26 cellular contexts compared by ENCODE assay signal in genomic region chr10:79384773-79385391, GRCh38. TPM values are rescaled to one million over a fixed set of nuclear protein-coding genes. Genes with fewer than 3 reads are reported as not detected.
A peak's percentile ranks its signal among the peaks of the same experiment; 100 is the strongest.
DNase-seq lines count a peak whose midpoint lies in the region; ATAC-seq and TF ChIP-seq lines count a peak whose summit lies in the region.
"Had no signal": no experiment of that assay in that cellular context is flagged by ENCODE, and none has a peak within 500 bp of the region (broad histone marks: within the 10 kb centered on the region; RNA-seq: fewer than 3 reads in every experiment).

No MANE protein-coding gene starts in this region.

- H3K9ac ChIP-seq in Karpas-422 (ENCODE audit: low read length) = no peak overlapping the region

- H3K9me3 ChIP-seq in right atrium auricular region (no peaks in the 10 kb centered on the region), mucosa of descending colon (no peaks in the 10 kb centered on the region), Karpas-422 (ENCODE audit: low read length) (no peaks in the 10 kb centered on the region)
- H3K9me3 ChIP-seq: gastrocnemius medialis, MG63, pancreas had no signal

- H3K4me3 ChIP-seq in right atrium auricular region (no peak overlapping the region), mucosa of descending colon (no peak overlapping the region), Karpas-422 (ENCODE audit: low read length) (no peak overlapping the region)
- H3K4me3 ChIP-seq: gastrocnemius medialis, hepatocyte, MG63, pancreas had no signal

- peaks cover 23% of the 10 kb centered on the region for H3K36me3 ChIP-seq in right atrium auricular region
- no peaks in the 10 kb centered on the region for H3K36me3 ChIP-seq in mucosa of descending colon (ENCODE audit: low read depth)
- no peaks in the 10 kb centered on the region for H3K36me3 ChIP-seq in Karpas-422 (ENCODE audit: insufficient read depth, low read length)
- H3K36me3 ChIP-seq: MG63, pancreas had no signal

- H3K27me3 ChIP-seq in right atrium auricular region (no peaks in the 10 kb centered on the region), Karpas-422 (ENCODE audit: low read length) (no peaks in the 10 kb centered on the region)
- H3K27me3 ChIP-seq: gastrocnemius medialis, hepatocyte, MG63, pancreas had no signal

- peaks cover 2% of the 10 kb centered on the region for H3K36me3 Mint-ChIP-seq in chondrocyte (ENCODE audit: low read depth)
- H3K36me3 Mint-ChIP-seq: CD4-positive, alpha-beta memory T cell had no signal

- no peaks in the 10 kb centered on the region for H3K9me3 Mint-ChIP-seq in chondrocyte (ENCODE audit: low read depth)
- H3K9me3 Mint-ChIP-seq: activated T-cell treated with anti-CD3 and anti-CD28 coated beads, Interleukin-2, amount 50 U/mL, for 72 hours; CD4-positive, alpha-beta memory T cell; central memory CD8-positive, alpha-beta T cell; T-helper 2 cell treated with Interferon-gamma antibody and Interleukin-4, amounts not matched to agents 5 μg/mL and 100 μg/mL, for 36 hours had no signal

- intact Hi-C loops in left cardiac atrium (cut with DNase I) (no loop called here), mucosa of descending colon (cut with DNase I, micrococcal nuclease) (no loop called here)

- H4K20me1 ChIP-seq in Karpas-422 (ENCODE audit: insufficient read depth, low read depth, low read length) = peaks cover 7% of the 10 kb centered on the region; the same call in 1 of the 2 replicates

- no peak overlapping the region for H3K27ac Mint-ChIP-seq in chondrocyte (ENCODE audit: unreplicated experiment)
- H3K27ac Mint-ChIP-seq: activated T-cell treated with anti-CD3 and anti-CD28 coated beads, Interleukin-2, amount 50 U/mL, for 72 hours; B cell; CD4-positive, alpha-beta memory T cell; T-helper 2 cell treated with Interferon-gamma antibody and Interleukin-4, amounts not matched to agents 5 μg/mL and 100 μg/mL, for 36 hours had no signal

- H2AFZ ChIP-seq in Karpas-422 (ENCODE audit: low read length) = no peak overlapping the region
- H2AFZ ChIP-seq: hepatocyte had no signal

- peaks cover 32% of the 10 kb centered on the region for H3K4me1 Mint-ChIP-seq in chondrocyte (ENCODE audit: low read depth)
- H3K4me1 Mint-ChIP-seq: CD4-positive, alpha-beta memory T cell; central memory CD8-positive, alpha-beta T cell had no signal

- ATAC-seq in left cardiac atrium = no peak
- ATAC-seq in mucosa of descending colon = no peak
- ATAC-seq: activated T-cell treated with anti-CD3 and anti-CD28 coated beads, Interleukin-2, amount 50 U/mL, for 72 hours; gastrocnemius medialis; pancreas; PC-3; right cardiac atrium had no signal

- no peaks in the 10 kb centered on the region for H3K9me2 ChIP-seq in Karpas-422 (replicated peaks; ENCODE audit: insufficient read depth, low read length)

- H3K4me2 ChIP-seq in Karpas-422 (ENCODE audit: low read depth, low read length, poor library complexity, severe bottlenecking) = no peak overlapping the region
- H3K4me2 ChIP-seq: hepatocyte had no signal

- H3K4me3 Mint-ChIP-seq in chondrocyte (ENCODE audit: unreplicated experiment) = no peak overlapping the region
- H3K4me3 Mint-ChIP-seq: activated T-cell treated with anti-CD3 and anti-CD28 coated beads, Interleukin-2, amount 50 U/mL, for 72 hours; B cell; CD4-positive, alpha-beta memory T cell; central memory CD8-positive, alpha-beta T cell; T-helper 2 cell treated with Interferon-gamma antibody and Interleukin-4, amounts not matched to agents 5 μg/mL and 100 μg/mL, for 36 hours had no signal

- no peak for TF ChIP-seq CTCF in right atrium auricular region (IDR thresholded peaks at IDR 0.05)
- no peak for TF ChIP-seq CTCF in chondrocyte (IDR thresholded peaks at IDR 0.05)
- TF ChIP-seq CTCF in mucosa of descending colon (IDR thresholded peaks at IDR 0.05) = no peak

- H3K4me1 ChIP-seq in right atrium auricular region (peaks cover 0 to 52% of the 10 kb centered on the region in 2 donors), mucosa of descending colon (ENCODE audit: low read depth) (peaks cover 2% of the 10 kb centered on the region), Karpas-422 (ENCODE audit: low read length) (peaks cover 10% of the 10 kb centered on the region)
- H3K4me1 ChIP-seq: pancreas had no signal

- H3K79me2 ChIP-seq in Karpas-422 (ENCODE audit: low read length) = no peaks in the 10 kb centered on the region
- H3K79me2 ChIP-seq: hepatocyte had no signal

- no peak overlapping the region for H3K27ac ChIP-seq in right atrium auricular region
- H3K27ac ChIP-seq in temporal lobe (ENCODE audit: low read depth, low read length) = peak overlapping the region; percentile 20
- H3K27ac ChIP-seq in caudate nucleus (ENCODE audit: low read depth, low read length) = no peak overlapping the region
- no peak overlapping the region for H3K27ac ChIP-seq in Karpas-422 (ENCODE audit: low read length)
- H3K27ac ChIP-seq: gastrocnemius medialis, hepatocyte, pancreas had no signal

- DNase-seq in left cardiac atrium = peak; percentile 7
- no peak for DNase-seq in right atrium auricular region (ENCODE audit: low spot score)
- peak; percentile 39 for DNase-seq in chondrocyte (ENCODE audit: low spot score)
- DNase-seq in mucosa of descending colon = peak in 2 of 3 donors; percentile 1 to 32
- no peak for DNase-seq in caudate nucleus (lab: John Stamatoyannopoulos, UW)
- no peak for DNase-seq in stimulated activated naive CD4-positive, alpha-beta T cell treated with Interleukin-2 at 50 U/mL for 16 hours (lab: John Stamatoyannopoulos, UW)
- DNase-seq in Karpas-422 = no peak
- DNase-seq: ACHN; activated T-cell treated with anti-CD3 and anti-CD28 coated beads, Interleukin-2, amount 50 U/mL, for 72 hours; CD4-positive, alpha-beta memory T cell; gastrocnemius medialis; KG1; kidney glomerular epithelial cell; MG63; NCI-H2029 treated with DMSO at 0.1 percent for 48 hours; NCI-H2227 treated with DMSO at 0.1 percent for 48 hours; NCI-H526 treated with DMSO at 0.1 percent for 48 hours; PC-3; trophoblast cell had no signal

- no peaks in the 10 kb centered on the region for H3K27me3 Mint-ChIP-seq in chondrocyte (ENCODE audit: low read depth)
- H3K27me3 Mint-ChIP-seq: B cell; CD4-positive, alpha-beta memory T cell; central memory CD8-positive, alpha-beta T cell had no signal

RNA-seq across cellular contexts. Expression of gene PPIF, which starts 37.6 kb away (rescaled TPM):
- 100 to 1,000 TPM; 110 to 155 TPM for total RNA-seq in left cardiac atrium
- 10 to 100 TPM; 63.0 to 87.6 TPM for total RNA-seq in right atrium auricular region
- total RNA-seq in chondrocyte = 11.0 to 16.2 TPM (median 15.2 TPM) in 3 replicates
- 10 to 100 TPM; 54.6 to 88.5 (median 77.3) TPM for total RNA-seq in mucosa of descending colon
- total RNA-seq in temporal lobe = 9.8 TPM
- 29.4 and 32.1 TPM in 2 replicates for total RNA-seq in Karpas-422 (2014; rRNA removed; shearing (Covaris generic); ENCODE audit: low replicate concordance)

Comparison
In these comparisons a context has a peak if more than half of its experiments do, and no peak if none do; other contexts are left out.
1. DNase-seq: peak in left cardiac atrium (single experiment), chondrocyte (single experiment) and mucosa of descending colon (2 of 3); none in right atrium auricular region (single experiment), caudate nucleus (0 of 61), stimulated activated naive CD4-positive, alpha-beta T cell treated with Interleukin-2 at 50 U/mL for 16 hours (single experiment) and Karpas-422 (single experiment).